ENCODE assay signal across 10 cellular contexts in genomic region chr2:37415128-37415817, GRCh38.
DNase-seq lines count a peak whose midpoint lies in the region; ATAC-seq, FAIRE-seq and TF ChIP-seq lines count a peak whose summit lies in the region.
"Had no signal": no experiment of that assay in that cellular context is flagged by ENCODE, and none has a peak within 500 bp of the region (broad histone marks: within the 10 kb centered on the region; RNA-seq: fewer than 3 reads in every experiment).

No MANE protein-coding gene starts in this region.

- no peaks in the 10 kb centered on the region for H3K4me1 ChIP-seq in H1 (replicated peaks in 1 of 4; ENCODE audit: control insufficient read depth in 3 of 4, insufficient read depth in 4 of 4, low read length in 3 of 4)

- H3K79me1 ChIP-seq in H1 (ENCODE audit: low read depth, low read length): no peaks in the 10 kb centered on the region

- no peaks in the 10 kb centered on the region for H3K23me2 ChIP-seq in H1 (ENCODE audit: low read depth, low read length)

- no peak overlapping the region for H2AFZ ChIP-seq in H1 (ENCODE audit: low read length)

- no peaks in the 10 kb centered on the region for H4K20me1 ChIP-seq in H1 (replicated peaks in 1 of 2; ENCODE audit: control insufficient read depth in 1 of 2, insufficient read depth in 2 of 2, low read length in 2 of 2)

- TF ChIP-seq POLR2A in H1 (IDR thresholded peaks at IDR 0.05; ENCODE audit: control extremely low read depth in 1 of 2, low read depth in 2 of 2, low read length in 2 of 2): no peak

- 89% methylated on average over 7 of the region's 7 CpGs; no CpG with 5 or more reads in 1 of the 2 experiments for WGBS in H1 (ENCODE audit: extremely low coverage in 1 of 2, insufficient coverage in 1 of 2, insufficient read length in 1 of 2, insufficient replicate concordance in 2 of 2, low coverage in 1 of 2, low lambda C conversion rate in 2 of 2, missing lambda C conversion rate in 1 of 2), 2 experiments

- H3K18ac ChIP-seq in H1 (ENCODE audit: extremely low read depth, low read length): no peak overlapping the region

- no peak for TF ChIP-seq EP300 in H1 (IDR thresholded peaks at IDR 0.05; ENCODE audit: borderline replicate concordance in 1 of 2, low read depth in 2 of 2, low read length in 2 of 2)

- CTCF ChIA-PET in H1 (lab: Charles Lee; ENCODE audit: partially characterized antibody): interaction anchor here (0.6 to 8.5 kb wide), 59 partner anchors 7 to 722 kb away, joined by 3 to 132 read pairs (median 4); no protein-coding TSS in a partner anchor

- intact Hi-C loops in sciatic nerve (cut with DNase I): no loop called here

- no peak overlapping the region for H2AK5ac ChIP-seq in H1 (ENCODE audit: low read depth, low read length)

- no peak overlapping the region for H2BK15ac ChIP-seq in H1 (ENCODE audit: low read length)

- no peak overlapping the region for H2BK20ac ChIP-seq in H1 (ENCODE audit: low read length)

- no peaks in the 10 kb centered on the region for H3K27me3 ChIP-seq in H1 (replicated peaks in 1 of 4; ENCODE audit: control insufficient read depth in 3 of 4, extremely low read depth in 1 of 4, insufficient read depth in 3 of 4, low read length in 3 of 4)

- H3K9ac ChIP-seq in H1 (replicated peaks in 1 of 4; ENCODE audit: extremely low read depth in 1 of 4, low read depth in 3 of 4, low read length in 3 of 4): no peak overlapping the region

- H3K79me2 ChIP-seq in H1 (ENCODE audit: control insufficient read depth in 1 of 2, insufficient read depth in 2 of 2, low read length in 2 of 2): no peaks in the 10 kb centered on the region

- H2BK5ac ChIP-seq in H1 (ENCODE audit: low read depth, low read length): no peak overlapping the region

- no peak overlapping the region for H4K8ac ChIP-seq in H1 (ENCODE audit: extremely low read depth, insufficient read depth, low read length)

- DNase-seq in NCI-H1105 treated with DMSO at 0.1 percent for 48 hours (lab: John Stamatoyannopoulos, UW): peak; percentile 2
- DNase-seq in NCI-H1105 (lab: John Stamatoyannopoulos, UW): no peak
- DNase-seq in NCI-H446 treated with DMSO at 0.1 percent for 48 hours (lab: John Stamatoyannopoulos, UW): peak; percentile 16
- no peak for DNase-seq in H1 (ENCODE audit: low read depth in 1 of 2, low spot score in 2 of 2)
- no peak for DNase-seq in sciatic nerve (ENCODE audit: low spot score)
- no peak for DNase-seq in cerebellar cortex (ENCODE audit: low spot score)
- DNase-seq in occipital lobe (lab: John Stamatoyannopoulos, UW): no peak
- DNase-seq in MV-4-11 (lab: John Stamatoyannopoulos, UW): no peak
- DNase-seq: activated naive CD8-positive, alpha-beta T cell treated with anti-CD3 and anti-CD28 coated beads, Interleukin-2, amount 50 U/mL, for 24 hours had no signal

- H2BK12ac ChIP-seq in H1 (ENCODE audit: low read depth, low read length): no peak overlapping the region

- no peak overlapping the region for H3K23ac ChIP-seq in H1 (ENCODE audit: insufficient read length)

- H3K9me3 ChIP-seq in H1 (ENCODE audit: insufficient read depth in 2 of 2, low read depth in 1 of 2, low read length in 1 of 2): no peaks in the 10 kb centered on the region

- H3K4ac ChIP-seq in H1 (replicated peaks; ENCODE audit: insufficient read length, low read depth, low read length): no peak overlapping the region

- H4K91ac ChIP-seq in H1 (replicated peaks; ENCODE audit: insufficient read length, low read length): no peak overlapping the region

- TF ChIP-seq RAD21 in H1 (IDR thresholded peaks at IDR 0.05 in 1 of 2, conservative IDR thresholded peaks at IDR 0.05 in 1 of 2; ENCODE audit: low read depth in 2 of 2, low read length in 2 of 2): peak; percentile 45 to 54

- no peak overlapping the region for H3K27ac ChIP-seq in H1 (ENCODE audit: low read depth, low read length)
- H3K27ac ChIP-seq: C4-2B had no signal

- FAIRE-seq in H1 (lab: Jason Lieb, UNC): no peak

- H2BK120ac ChIP-seq in H1 (replicated peaks; ENCODE audit: low read depth, low read length): no peak overlapping the region

- ATAC-seq in sciatic nerve: peak; percentile 56
- ATAC-seq: activated naive CD8-positive, alpha-beta T cell treated with anti-CD3 and anti-CD28 coated beads, Interleukin-2, amount 50 U/mL, for 24 hours had no signal

- H3K4me3 ChIP-seq in H1 (ENCODE audit: extremely low read depth in 1 of 4, insufficient read depth in 2 of 4, low read depth in 3 of 4, low read length in 4 of 4): no peak overlapping the region

- H3K14ac ChIP-seq in H1 (ENCODE audit: insufficient read length): no peak overlapping the region

- no peak overlapping the region for H3K4me2 ChIP-seq in H1 (ENCODE audit: insufficient read depth in 1 of 2, low read depth in 2 of 2, low read length in 2 of 2)

- H4K5ac ChIP-seq in H1 (ENCODE audit: insufficient read length, low read depth, low read length): no peak overlapping the region

- TF ChIP-seq CTCF in H1 (IDR thresholded peaks at IDR 0.05; ENCODE audit: control extremely low read depth in 1 of 3, insufficient read depth in 1 of 3, low read depth in 1 of 3, low read length in 3 of 3): peak in 2 of 3 experiments; percentile 1 to 10; a peak in 2 of 4 replicates

- no peaks in the 10 kb centered on the region for H3K36me3 ChIP-seq in H1 (ENCODE audit: control insufficient read depth in 2 of 4, insufficient read depth in 4 of 4, low read length in 3 of 4)

- H3K56ac ChIP-seq in H1 (replicated peaks; ENCODE audit: insufficient read length, low read depth, low read length): no peak overlapping the region

- POLR2A ChIA-PET in H1 (lab: Charles Lee; ENCODE audit: partially characterized antibody): no interaction called here

TF ChIP-seq in H1, 55 proteins besides CTCF, POLR2A, EP300 and RAD21:
- no peak for TF ChIP-seq FOSL1 (IDR thresholded peaks at IDR 0.05; ENCODE audit: insufficient read depth, low read depth, low read length)

Comparison
In these comparisons a context has a peak if more than half of its experiments do, and no peak if none do; other contexts are left out.
1. DNase-seq: peak in NCI-H1105 treated with DMSO at 0.1 percent for 48 hours (single experiment) and NCI-H446 treated with DMSO at 0.1 percent for 48 hours (single experiment); none in NCI-H1105 (single experiment), H1 (0 of 2), sciatic nerve (single experiment), cerebellar cortex (single experiment), occipital lobe (single experiment) and MV-4-11 (single experiment).